Comparison of ENCODE assay signal across 31 cellular contexts in genomic region chr7:69180662-69181061, GRCh38.
"Had no signal": no experiment of that assay in that cellular context is flagged by ENCODE, and none has a peak within 500 bp of the region (broad histone marks: within the 10 kb centered on the region; RNA-seq: fewer than 3 reads in every experiment).

No MANE protein-coding gene starts in this region.

- H3K27ac ChIP-seq: ascending aorta, breast epithelium, cardiac muscle cell, colonic mucosa, epithelial cell of prostate, esophagus squamous epithelium, gastroesophageal sphincter, heart right ventricle, WERI-Rb-1 had no signal

- H3K27me3 Mint-ChIP-seq: activated CD4-positive, alpha-beta memory T cell treated with anti-CD3 and anti-CD28 coated beads, Interleukin-2, amount 10 ng/mL, durations not matched to agents 7 days and 5 days; activated CD4-positive, alpha-beta T cell treated with anti-CD3 and anti-CD28 coated beads, Interleukin-2, amount 10 ng/mL, durations not matched to agents 7 days and 5 days; activated naive CD4-positive, alpha-beta T cell treated with anti-CD3 and anti-CD28 coated beads, Interleukin-2, amount 10 ng/mL, durations not matched to agents 7 days and 5 days; activated naive CD8-positive, alpha-beta T cell treated with anti-CD3 and anti-CD28 coated beads, Interleukin-2, amount 10 ng/mL, durations not matched to agents 7 days and 5 days; activated T-cell treated with anti-CD3 and anti-CD28 coated beads, Interleukin-2, amount 50 U/mL, for 24 hours; T-helper 17 cell had no signal

- H3K4me1 ChIP-seq: ascending aorta, breast epithelium, colonic mucosa had no signal

- H3K9me3 ChIP-seq: ascending aorta, breast epithelium, colonic mucosa, esophagus squamous epithelium, gastroesophageal sphincter, heart right ventricle had no signal

- DNase-seq: activated CD4-positive, alpha-beta memory T cell treated with anti-CD3 and anti-CD28 coated beads, Interleukin-2, amount 10 ng/mL, durations not matched to agents 7 days and 5 days; activated CD4-positive, alpha-beta T cell treated with anti-CD3 and anti-CD28 coated beads for 4 hours; activated CD4-positive, alpha-beta T cell treated with anti-CD3 and anti-CD28 coated beads, Interleukin-2, amount 10 ng/mL, durations not matched to agents 7 days and 5 days; activated CD4-positive, alpha-beta T cell treated with anti-CD3 and anti-CD28 coated beads, Interleukin-2, amount 50 U/mL, for 4 hours; activated CD4-positive, CD25-positive, alpha-beta regulatory T cell; activated CD4-positive, CD25-positive, alpha-beta regulatory T cell treated with anti-CD3 and anti-CD28 coated beads, Interleukin-2, amount 50 U/mL, for 72 hours; activated CD8-positive, alpha-beta memory T cell treated with anti-CD3 and anti-CD28 coated beads, Interleukin-2, amount 50 U/mL, for 48 hours; activated naive CD4-positive, alpha-beta T cell treated with anti-CD3 and anti-CD28 coated beads, Interleukin-2, amount 10 ng/mL, durations not matched to agents 7 days and 5 days; activated naive CD8-positive, alpha-beta T cell treated with anti-CD3 and anti-CD28 coated beads, Interleukin-2, amount 10 ng/mL, durations not matched to agents 7 days and 5 days; activated T-cell treated with anti-CD3 and anti-CD28 coated beads for 4 hours; activated T-cell treated with anti-CD3 and anti-CD28 coated beads, Interleukin-2, amount 50 U/mL, for 24 hours; activated T-cell treated with anti-CD3 and anti-CD28 coated beads, Interleukin-2, amount 50 U/mL, for 72 hours; central memory CD4-positive, alpha-beta T cell; cerebellar nuclear complex; colonic mucosa; effector CD8-positive, alpha-beta T cell; esophagus squamous epithelium; foreskin melanocyte; heart right ventricle; T-helper 1 cell; T-helper 17 cell; T1000; WERI-Rb-1 had no signal

- H3K4me3 Mint-ChIP-seq: activated CD4-positive, alpha-beta memory T cell treated with anti-CD3 and anti-CD28 coated beads, Interleukin-2, amount 10 ng/mL, durations not matched to agents 7 days and 5 days; activated CD4-positive, alpha-beta T cell treated with anti-CD3 and anti-CD28 coated beads, Interleukin-2, amount 10 ng/mL, durations not matched to agents 7 days and 5 days; activated naive CD4-positive, alpha-beta T cell treated with anti-CD3 and anti-CD28 coated beads, Interleukin-2, amount 10 ng/mL, durations not matched to agents 7 days and 5 days; activated naive CD8-positive, alpha-beta T cell treated with anti-CD3 and anti-CD28 coated beads, Interleukin-2, amount 10 ng/mL, durations not matched to agents 7 days and 5 days; activated T-cell treated with anti-CD3 and anti-CD28 coated beads, Interleukin-2, amount 50 U/mL, for 24 hours; activated T-cell treated with anti-CD3 and anti-CD28 coated beads, Interleukin-2, amount 50 U/mL, for 72 hours; brain; T-helper 17 cell; T-helper 2 cell treated with Interferon-gamma antibody and Interleukin-4, amounts not matched to agents 5 μg/mL and 100 μg/mL, for 36 hours had no signal

- H3K36me3 Mint-ChIP-seq: activated naive CD4-positive, alpha-beta T cell treated with anti-CD3 and anti-CD28 coated beads, Interleukin-2, amount 10 ng/mL, durations not matched to agents 7 days and 5 days; activated naive CD8-positive, alpha-beta T cell treated with anti-CD3 and anti-CD28 coated beads, Interleukin-2, amount 10 ng/mL, durations not matched to agents 7 days and 5 days; brain had no signal

- H3K27me3 ChIP-seq: breast epithelium, cardiac muscle cell, colonic mucosa, esophagus squamous epithelium, gastroesophageal sphincter had no signal

- H3K4me1 Mint-ChIP-seq: activated CD4-positive, alpha-beta memory T cell treated with anti-CD3 and anti-CD28 coated beads, Interleukin-2, amount 10 ng/mL, durations not matched to agents 7 days and 5 days; brain; T-helper 17 cell had no signal

- H3K27ac Mint-ChIP-seq: activated CD4-positive, alpha-beta memory T cell treated with anti-CD3 and anti-CD28 coated beads, Interleukin-2, amount 10 ng/mL, durations not matched to agents 7 days and 5 days; activated CD4-positive, alpha-beta T cell treated with anti-CD3 and anti-CD28 coated beads, Interleukin-2, amount 10 ng/mL, durations not matched to agents 7 days and 5 days; activated naive CD4-positive, alpha-beta T cell treated with anti-CD3 and anti-CD28 coated beads, Interleukin-2, amount 10 ng/mL, durations not matched to agents 7 days and 5 days; activated naive CD4-positive, alpha-beta T cell treated with anti-CD3 and anti-CD28 coated beads, Interleukin-2, amount 50 U/mL, for 72 hours; activated naive CD8-positive, alpha-beta T cell treated with anti-CD3 and anti-CD28 coated beads, Interleukin-2, amount 10 ng/mL, durations not matched to agents 7 days and 5 days; activated T-cell treated with anti-CD3 and anti-CD28 coated beads, Interleukin-2, amount 50 U/mL, for 24 hours; activated T-cell treated with anti-CD3 and anti-CD28 coated beads, Interleukin-2, amount 50 U/mL, for 72 hours; brain; T-helper 17 cell; T-helper 2 cell treated with Interferon-gamma antibody and Interleukin-4, amounts not matched to agents 5 μg/mL and 100 μg/mL, for 36 hours had no signal

- ATAC-seq: activated naive CD4-positive, alpha-beta T cell treated with anti-CD3 and anti-CD28 coated beads, Interleukin-2, amount 50 U/mL, for 72 hours; activated T-cell treated with anti-CD3 and anti-CD28 coated beads, Interleukin-2, amount 50 U/mL, for 72 hours; gastroesophageal sphincter; heart right ventricle; T-helper 17 cell had no signal

- H3K36me3 ChIP-seq: ascending aorta, breast epithelium, cardiac muscle cell, colonic mucosa, esophagus squamous epithelium, gastroesophageal sphincter, heart right ventricle, WERI-Rb-1 had no signal

- H3K4me3 ChIP-seq: ascending aorta, breast epithelium, cardiac muscle cell, colonic mucosa, esophagus squamous epithelium, gastroesophageal sphincter, heart right ventricle had no signal
